21 cellular contexts compared by ENCODE assay signal in the genomic region with DNA sequence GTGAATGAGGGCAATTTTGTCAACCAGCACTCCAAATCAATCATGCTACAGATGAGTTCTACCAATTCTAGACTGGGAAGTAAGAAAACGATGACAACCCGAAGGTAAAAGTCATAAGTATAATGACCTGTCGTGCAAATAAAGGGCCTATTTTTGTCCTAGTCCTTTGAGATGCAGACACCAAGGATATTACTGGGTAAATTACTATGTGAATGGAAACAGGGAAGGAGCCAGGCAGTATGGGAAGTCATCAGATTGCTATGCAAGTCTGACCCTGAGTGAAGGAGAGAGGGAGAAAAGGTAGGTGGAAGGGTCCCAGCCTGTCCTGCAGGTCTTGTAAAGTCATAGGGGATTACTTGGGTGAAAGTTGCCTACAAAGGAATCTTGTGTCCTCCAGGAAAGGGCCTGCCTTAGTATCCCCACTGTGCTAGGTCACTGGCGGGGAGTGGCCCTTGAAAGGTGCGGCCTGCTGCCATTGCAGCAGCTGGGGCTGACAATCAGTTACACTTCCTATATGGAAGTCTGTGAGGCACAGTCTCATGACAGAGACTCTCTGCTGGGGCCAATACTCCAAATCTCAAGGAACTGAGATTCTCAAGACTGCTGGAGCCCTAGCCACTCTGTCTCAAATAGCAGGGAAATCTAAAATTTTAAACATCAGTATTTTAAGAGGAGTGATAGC.
DNase-seq lines count a peak whose midpoint lies in the region; ATAC-seq and TF ChIP-seq lines count a peak whose summit lies in the region.
"Had no signal": no experiment of that assay in that cellular context is flagged by ENCODE, and none has a peak within 500 bp of the region (broad histone marks: within the 10 kb centered on the region; RNA-seq: fewer than 3 reads in every experiment).

No MANE protein-coding gene starts in this region.

- no peak for DNase-seq in IMR-90
- no peak for DNase-seq in chondrocyte (ENCODE audit: low spot score)
- DNase-seq in lower lobe of right lung = no peak
- DNase-seq in foreskin melanocyte = no peak
- DNase-seq in NCI-H2196 (lab: John Stamatoyannopoulos, UW; ENCODE audit: unreplicated experiment) = no peak
- no peak for DNase-seq in GM13977 (ENCODE audit: low spot score)
- DNase-seq in NCI-H524 treated with DMSO at 0.1 percent for 48 hours (lab: John Stamatoyannopoulos, UW) = no peak
- DNase-seq: activated CD4-positive, alpha-beta memory T cell treated with anti-CD3 and anti-CD28 coated beads, Interleukin-2, amount 10 ng/mL, durations not matched to agents 7 days and 5 days; activated naive CD8-positive, alpha-beta T cell treated with anti-CD3 and anti-CD28 coated beads, Interleukin-2, amount 10 ng/mL, durations not matched to agents 7 days and 5 days; activated T-cell treated with anti-CD3 and anti-CD28 coated beads, Interleukin-2, amount 50 U/mL, for 72 hours; central memory CD4-positive, alpha-beta T cell; Karpas-422; left lung; naive B cell; NCI-H1105; NK-92 treated with Interleukin-12 subunit alpha and Interleukin-12 subunit beta, amount 100 ng/mL, for 24 hours; RPMI8226; stimulated activated naive CD8-positive, alpha-beta T cell treated with anti-CD3 and anti-CD28 coated beads, Interleukin-15, Interleukin-2, amounts not matched to agents 100 U/mL and 50 U/mL, for 24 hours; T-cell had no signal

- no peak overlapping the region for H2AK9ac ChIP-seq in IMR-90 (replicated peaks; ENCODE audit: low read depth, low read length, poor library complexity)

- H3K27me3 ChIP-seq in IMR-90 (ENCODE audit: control insufficient read depth, insufficient read depth, low read length) (no peaks in the 10 kb centered on the region), lower lobe of right lung (ENCODE audit: low read depth) (no peaks in the 10 kb centered on the region)
- H3K27me3 ChIP-seq: left lung had no signal

- no peak overlapping the region for H2BK5ac ChIP-seq in IMR-90 (ENCODE audit: low read depth, low read length, poor library complexity, severe bottlenecking)

- no peak overlapping the region for H4K5ac ChIP-seq in IMR-90 (ENCODE audit: low read depth, low read length)

- no peaks in the 10 kb centered on the region for H3K36me3 ChIP-seq in IMR-90 (ENCODE audit: control insufficient read depth, insufficient read depth, low read length)
- H3K36me3 ChIP-seq in lower lobe of right lung = peaks cover 9% of the 10 kb centered on the region
- H3K36me3 ChIP-seq: left lung, prostate gland had no signal

- H3K4me3 Mint-ChIP-seq in chondrocyte (ENCODE audit: unreplicated experiment) = no peak overlapping the region
- H3K4me3 Mint-ChIP-seq in stimulated activated memory B cell treated with anti-CD40 and anti-IgM and Interleukin-4, amounts not matched to agents 10 μg/mL and 1 μg/mL and 100 μg/mL, for 72 hours = no peak overlapping the region
- H3K4me3 Mint-ChIP-seq: activated CD4-positive, alpha-beta memory T cell treated with anti-CD3 and anti-CD28 coated beads, Interleukin-2, amount 10 ng/mL, durations not matched to agents 7 days and 5 days; activated naive CD8-positive, alpha-beta T cell treated with anti-CD3 and anti-CD28 coated beads, Interleukin-2, amount 10 ng/mL, durations not matched to agents 7 days and 5 days; activated T-cell treated with anti-CD3 and anti-CD28 coated beads, Interleukin-2, amount 50 U/mL, for 72 hours; naive B cell; T-cell had no signal

- no peak overlapping the region for H3K27ac ChIP-seq in IMR-90 (ENCODE audit: insufficient read depth, low read length)
- H3K27ac ChIP-seq in lower lobe of right lung = peak overlapping the region; percentile 26
- H3K27ac ChIP-seq: prostate gland had no signal

- 64% methylated on average over 2 of the region's 5 CpGs; no CpG with 5 or more reads in 1 of the 2 experiments for WGBS in IMR-90 (ENCODE audit: extremely low coverage in 2 of 2, insufficient read length in 1 of 2), 2 experiments

- dilution Hi-C loops in IMR-90 (cut with HindIII; ENCODE audit: low sequenced_read_pairs, unreplicated experiment) = no loop called here

- H3K4ac ChIP-seq in IMR-90 (ENCODE audit: low read depth, low read length) = no peak overlapping the region

- CTCF ChIA-PET in IMR-90 (lab: Yijun Ruan, JAX) = no interaction called here

- H3K9me1 ChIP-seq in IMR-90 (ENCODE audit: insufficient read depth, low read length) = peaks cover 9% of the 10 kb centered on the region; the same call in 1 of the 2 replicates

- BruUV-seq in IMR-90 (replicated peaks; lab: Mats Ljungman, UMichigan) = no TSS peak

- peaks cover 8% of the 10 kb centered on the region for H3K36me3 Mint-ChIP-seq in chondrocyte (ENCODE audit: low read depth)
- no peaks in the 10 kb centered on the region for H3K36me3 Mint-ChIP-seq in stimulated activated memory B cell treated with anti-CD40 and anti-IgM and Interleukin-4, amounts not matched to agents 10 μg/mL and 1 μg/mL and 100 μg/mL, for 72 hours
- H3K36me3 Mint-ChIP-seq: naive B cell had no signal

- TF ChIP-seq POLR2A in IMR-90 (IDR thresholded peaks at IDR 0.05; ENCODE audit: low read depth, low read length) = no peak

- H3K4me2 ChIP-seq in IMR-90 (ENCODE audit: low read depth, low read length) = peak overlapping the region; percentile 46; the same call in 1 of the 2 replicates

- H3K23ac ChIP-seq in IMR-90 (ENCODE audit: low read depth, low read length) = no peak overlapping the region

- no peak for TF ChIP-seq CTCF in IMR-90 (conservative IDR thresholded peaks at IDR 0.05; ENCODE audit: low read depth, low read length)
- TF ChIP-seq CTCF in chondrocyte (IDR thresholded peaks at IDR 0.05) = no peak
- TF ChIP-seq CTCF in lower lobe of right lung (IDR thresholded peaks at IDR 0.05) = no peak
- TF ChIP-seq CTCF in GM13977 (IDR thresholded peaks at IDR 0.05; ENCODE audit: extremely low read depth, insufficient read depth, missing control alignments) = no peak

- 0 out of 2 replicates have a peak, but pooled peaks have one; percentile 9 for ATAC-seq in IMR-90 (ENCODE audit: low read depth)
- ATAC-seq in lower lobe of right lung = no peak
- ATAC-seq in stimulated activated memory B cell treated with anti-CD40 and anti-IgM and Interleukin-4, amounts not matched to agents 10 μg/mL and 1 μg/mL and 100 μg/mL, for 72 hours = peak; percentile 11
- ATAC-seq: activated T-cell treated with anti-CD3 and anti-CD28 coated beads, Interleukin-2, amount 50 U/mL, for 72 hours; left lung; stimulated activated naive CD8-positive, alpha-beta T cell treated with anti-CD3 and anti-CD28 coated beads, Interleukin-15, Interleukin-2, amounts not matched to agents 100 U/mL and 50 U/mL, for 24 hours; T-cell had no signal

- no peak overlapping the region for H2BK120ac ChIP-seq in IMR-90 (ENCODE audit: low read depth, low read length)

- POLR2A ChIA-PET in IMR-90 (lab: Charles Lee; ENCODE audit: unreplicated experiment) = no interaction called here

- H4K91ac ChIP-seq in IMR-90 (ENCODE audit: insufficient read depth, low read depth, low read length) = no peak overlapping the region

- H3K18ac ChIP-seq in IMR-90 (ENCODE audit: low read depth, low read length) = no peak overlapping the region

- no peak for TF ChIP-seq RAD21 in IMR-90 (IDR thresholded peaks at IDR 0.05; ENCODE audit: low read length)

- no peak overlapping the region for H4K8ac ChIP-seq in IMR-90 (ENCODE audit: low read depth in 2 of 2, low read length in 2 of 2)

- peak overlapping the region; percentile 60; the same call in 1 of the 3 replicates for H2BK15ac ChIP-seq in IMR-90 (ENCODE audit: low read depth, low read length)

- H3K4me1 Mint-ChIP-seq in chondrocyte (ENCODE audit: low read depth) = peaks cover 35% of the 10 kb centered on the region
- H3K4me1 Mint-ChIP-seq in stimulated activated memory B cell treated with anti-CD40 and anti-IgM and Interleukin-4, amounts not matched to agents 10 μg/mL and 1 μg/mL and 100 μg/mL, for 72 hours = no peaks in the 10 kb centered on the region
- H3K4me1 Mint-ChIP-seq: naive B cell had no signal

- H4K20me1 ChIP-seq in IMR-90 (ENCODE audit: insufficient read depth, low read length) = no peaks in the 10 kb centered on the region

- peak overlapping the region; percentile 90 for H3K27ac Mint-ChIP-seq in chondrocyte (ENCODE audit: unreplicated experiment)
- no peak overlapping the region for H3K27ac Mint-ChIP-seq in stimulated activated memory B cell treated with anti-CD40 and anti-IgM and Interleukin-4, amounts not matched to agents 10 μg/mL and 1 μg/mL and 100 μg/mL, for 72 hours
- H3K27ac Mint-ChIP-seq: activated CD4-positive, alpha-beta memory T cell treated with anti-CD3 and anti-CD28 coated beads, Interleukin-2, amount 10 ng/mL, durations not matched to agents 7 days and 5 days; activated naive CD8-positive, alpha-beta T cell treated with anti-CD3 and anti-CD28 coated beads, Interleukin-2, amount 10 ng/mL, durations not matched to agents 7 days and 5 days; activated T-cell treated with anti-CD3 and anti-CD28 coated beads, Interleukin-2, amount 50 U/mL, for 72 hours had no signal

- no peak overlapping the region for H2BK20ac ChIP-seq in IMR-90 (ENCODE audit: low read depth, low read length)

- no peaks in the 10 kb centered on the region for H3K9me3 Mint-ChIP-seq in chondrocyte (ENCODE audit: low read depth)
- no peaks in the 10 kb centered on the region for H3K9me3 Mint-ChIP-seq in stimulated activated memory B cell treated with anti-CD40 and anti-IgM and Interleukin-4, amounts not matched to agents 10 μg/mL and 1 μg/mL and 100 μg/mL, for 72 hours
- H3K9me3 Mint-ChIP-seq: activated CD4-positive, alpha-beta memory T cell treated with anti-CD3 and anti-CD28 coated beads, Interleukin-2, amount 10 ng/mL, durations not matched to agents 7 days and 5 days; activated naive CD8-positive, alpha-beta T cell treated with anti-CD3 and anti-CD28 coated beads, Interleukin-2, amount 10 ng/mL, durations not matched to agents 7 days and 5 days; activated T-cell treated with anti-CD3 and anti-CD28 coated beads, Interleukin-2, amount 50 U/mL, for 72 hours; naive B cell; T-cell had no signal

- H3K4me1 ChIP-seq in IMR-90 (ENCODE audit: control insufficient read depth, insufficient read depth, low read length) (peaks cover 10% of the 10 kb centered on the region), lower lobe of right lung (peaks cover 8% of the 10 kb centered on the region)
- H3K4me1 ChIP-seq: prostate gland had no signal

- no peak overlapping the region for H3K14ac ChIP-seq in IMR-90 (replicated peaks; ENCODE audit: low read depth, low read length)

- H3K27me3 Mint-ChIP-seq in chondrocyte (ENCODE audit: low read depth) = no peaks in the 10 kb centered on the region
- H3K27me3 Mint-ChIP-seq in stimulated activated memory B cell treated with anti-CD40 and anti-IgM and Interleukin-4, amounts not matched to agents 10 μg/mL and 1 μg/mL and 100 μg/mL, for 72 hours = no peaks in the 10 kb centered on the region
- H3K27me3 Mint-ChIP-seq: activated CD4-positive, alpha-beta memory T cell treated with anti-CD3 and anti-CD28 coated beads, Interleukin-2, amount 10 ng/mL, durations not matched to agents 7 days and 5 days; activated naive CD8-positive, alpha-beta T cell treated with anti-CD3 and anti-CD28 coated beads, Interleukin-2, amount 10 ng/mL, durations not matched to agents 7 days and 5 days; naive B cell; T-cell had no signal

- H3K9me3 ChIP-seq in IMR-90 (ENCODE audit: control insufficient read depth, insufficient read depth, low read length) (no peaks in the 10 kb centered on the region), lower lobe of right lung (no peaks in the 10 kb centered on the region)
- H3K9me3 ChIP-seq: left lung, prostate gland had no signal

- H3K56ac ChIP-seq in IMR-90 (ENCODE audit: extremely low read depth, insufficient read depth, low read length) = no peak overlapping the region

- intact Hi-C loops in IMR-90 (cut with micrococcal nuclease) = no loop called here
- intact Hi-C loops in lower lobe of right lung (cut with DNase I) = no loop called here

- H2AK5ac ChIP-seq in IMR-90 (ENCODE audit: low read depth, low read length) = no peak overlapping the region

- H3K4me3 ChIP-seq in IMR-90 (ENCODE audit: insufficient read depth, low read depth, low read length) (no peak overlapping the region), lower lobe of right lung (no peak overlapping the region)
- H3K4me3 ChIP-seq: left lung, prostate gland had no signal

- no peak overlapping the region for H2AFZ ChIP-seq in IMR-90 (replicated peaks; ENCODE audit: low read length, poor library complexity)

- in situ Hi-C loops in IMR-90 (cut with MboI; ENCODE audit: low sequenced_read_pairs) = no loop called here
- in situ Hi-C loops in GM13977 (cut with MboI; ENCODE audit: low pct_unique_long_range_greater_than_20kb, low sequenced_read_pairs, unreplicated experiment) = no loop called here

- H3K79me1 ChIP-seq in IMR-90 (ENCODE audit: low read depth in 1 of 2, low read length in 2 of 2) = no peaks in the 10 kb centered on the region

- no peak overlapping the region for H3K9ac ChIP-seq in IMR-90 (ENCODE audit: low read depth, low read length)

Comparison
In these comparisons a context has a peak if more than half of its experiments do, and no peak if none do; other contexts are left out.
1. ATAC-seq: peak in IMR-90 (single experiment) and stimulated activated memory B cell treated with anti-CD40 and anti-IgM and Interleukin-4, amounts not matched to agents 10 μg/mL and 1 μg/mL and 100 μg/mL, for 72 hours (single experiment); none in lower lobe of right lung (0 of 2).